In the genomic region with DNA sequence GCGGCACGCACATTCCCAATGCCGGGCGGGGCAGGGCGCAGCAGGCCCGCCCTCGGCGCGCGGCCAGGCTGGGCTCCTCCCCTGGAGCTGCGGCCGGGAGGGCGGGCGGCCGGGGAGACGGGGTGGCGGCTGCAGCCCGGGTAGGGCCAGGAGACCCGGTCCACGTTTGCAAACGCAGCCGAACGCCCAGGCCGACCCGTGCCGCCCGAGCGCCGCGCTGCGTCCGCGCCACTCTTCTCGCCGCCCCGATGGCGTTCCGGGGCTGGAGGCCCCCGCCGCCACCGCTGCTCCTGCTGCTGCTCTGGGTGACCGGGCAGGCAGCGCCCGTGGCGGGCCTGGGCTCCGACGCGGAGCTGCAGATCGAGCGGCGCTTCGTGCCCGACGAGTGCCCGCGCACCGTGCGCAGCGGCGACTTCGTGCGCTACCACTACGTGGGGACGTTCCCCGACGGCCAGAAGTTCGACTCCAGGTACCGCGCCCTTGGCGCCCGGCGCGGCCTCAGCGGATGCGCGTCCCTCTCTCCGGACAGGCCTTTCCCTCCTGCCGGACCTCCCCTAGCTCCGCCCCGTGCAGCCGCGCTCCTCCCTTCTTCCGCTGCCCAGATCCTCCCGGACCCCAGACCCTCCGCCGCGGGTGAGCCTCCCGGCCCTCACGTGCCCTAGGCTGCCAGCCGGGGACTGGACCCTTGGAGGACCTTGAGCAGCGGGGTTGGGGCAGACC, we compare ENCODE assay signal across 9 cellular contexts. TPM values are rescaled to one million over a fixed set of nuclear protein-coding genes. Genes with fewer than 3 reads are reported as not detected.
DNase-seq lines count a peak whose midpoint lies in the region; ATAC-seq and TF ChIP-seq lines count a peak whose summit lies in the region.
"Had no signal": no experiment of that assay in that cellular context is flagged by ENCODE, and none has a peak within 500 bp of the region (broad histone marks: within the 10 kb centered on the region; RNA-seq: fewer than 3 reads in every experiment).

A gene with protein sequence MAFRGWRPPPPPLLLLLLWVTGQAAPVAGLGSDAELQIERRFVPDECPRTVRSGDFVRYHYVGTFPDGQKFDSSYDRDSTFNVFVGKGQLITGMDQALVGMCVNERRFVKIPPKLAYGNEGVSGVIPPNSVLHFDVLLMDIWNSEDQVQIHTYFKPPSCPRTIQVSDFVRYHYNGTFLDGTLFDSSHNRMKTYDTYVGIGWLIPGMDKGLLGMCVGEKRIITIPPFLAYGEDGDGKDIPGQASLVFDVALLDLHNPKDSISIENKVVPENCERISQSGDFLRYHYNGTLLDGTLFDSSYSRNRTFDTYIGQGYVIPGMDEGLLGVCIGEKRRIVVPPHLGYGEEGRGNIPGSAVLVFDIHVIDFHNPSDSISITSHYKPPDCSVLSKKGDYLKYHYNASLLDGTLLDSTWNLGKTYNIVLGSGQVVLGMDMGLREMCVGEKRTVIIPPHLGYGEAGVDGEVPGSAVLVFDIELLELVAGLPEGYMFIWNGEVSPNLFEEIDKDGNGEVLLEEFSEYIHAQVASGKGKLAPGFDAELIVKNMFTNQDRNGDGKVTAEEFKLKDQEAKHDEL (plus strand): TSS at position 115 of the 720 bp plus-strand sequence. CDS start 134 bp downstream, at position 249.

- in situ Hi-C loops in T47D (cut with HindIII; ENCODE audit: low pct_unique_long_range_greater_than_20kb, low sequenced_read_pairs), result no loop called here

- no peaks in the 10 kb centered on the region for H3K36me3 ChIP-seq in iPS DF 6.9 (ENCODE audit: control insufficient read depth, insufficient read depth, low read length)
- H3K36me3 ChIP-seq: BLaER1 had no signal

- no peak within 1 kb of the TSS for H3K27ac ChIP-seq in iPS DF 6.9 (ENCODE audit: low read length)
- H3K27ac ChIP-seq: BLaER1 had no signal

- peak; percentile 86 for ATAC-seq in GM21367 (IDR thresholded peaks at IDR 0.05; ENCODE audit: unreplicated experiment)
- peak; percentile 44 for ATAC-seq in HG03575 (IDR thresholded peaks at IDR 0.05; ENCODE audit: extremely low read depth, insufficient number of reproducible peaks, low FRiP score, unreplicated experiment)

- H3K4me1 ChIP-seq in iPS DF 6.9 (ENCODE audit: control insufficient read depth, insufficient read depth, low read length), result no peaks in the 10 kb centered on the region
- H3K4me1 ChIP-seq: BLaER1 had no signal

- H3K27me3 ChIP-seq in iPS DF 6.9 (ENCODE audit: control insufficient read depth, insufficient read depth, low read length), result peaks cover 3% of the 10 kb centered on the region
- H3K27me3 ChIP-seq: BLaER1 had no signal

- peak within 1 kb of the TSS; percentile 68 for H3K4me3 ChIP-seq in iPS DF 6.9 (ENCODE audit: low read length)
- H3K4me3 ChIP-seq: BLaER1 had no signal

- DNase-seq in NCI-H1417 (lab: John Stamatoyannopoulos, UW) (peak; percentile 48 to 95 (median 84)), NCI-H1417 treated with DMSO at 0.1 percent for 48 hours (lab: John Stamatoyannopoulos, UW) (no peak), T47D (ENCODE audit: low read depth in 1 of 2, low spot score in 1 of 2) (peak; percentile 96 to 97), iPS DF 6.9 (ENCODE audit: low read depth, low spot score) (no peak), putamen (ENCODE audit: low spot score) (peak; percentile 76)

- no peaks in the 10 kb centered on the region for H3K9me3 ChIP-seq in iPS DF 6.9 (ENCODE audit: control insufficient read depth, insufficient read depth, low read length)

- WGBS in iPS DF 6.9 (ENCODE audit: insufficient coverage, insufficient read length), result no CpG with 5 or more reads among the region's 91 CpGs

TF ChIP-seq in PFSK-1, 5 proteins besides CTCF, POLR2A, EP300 and RAD21:
- TF ChIP-seq TAF1 (IDR thresholded peaks at IDR 0.05; ENCODE audit: borderline replicate concordance, insufficient read depth, low read length), result no peak
- peak; percentile 81 for TF ChIP-seq POLR2AphosphoS5 (IDR thresholded peaks at IDR 0.05; ENCODE audit: low read depth, low read length)
- TF ChIP-seq, protein P1, sequence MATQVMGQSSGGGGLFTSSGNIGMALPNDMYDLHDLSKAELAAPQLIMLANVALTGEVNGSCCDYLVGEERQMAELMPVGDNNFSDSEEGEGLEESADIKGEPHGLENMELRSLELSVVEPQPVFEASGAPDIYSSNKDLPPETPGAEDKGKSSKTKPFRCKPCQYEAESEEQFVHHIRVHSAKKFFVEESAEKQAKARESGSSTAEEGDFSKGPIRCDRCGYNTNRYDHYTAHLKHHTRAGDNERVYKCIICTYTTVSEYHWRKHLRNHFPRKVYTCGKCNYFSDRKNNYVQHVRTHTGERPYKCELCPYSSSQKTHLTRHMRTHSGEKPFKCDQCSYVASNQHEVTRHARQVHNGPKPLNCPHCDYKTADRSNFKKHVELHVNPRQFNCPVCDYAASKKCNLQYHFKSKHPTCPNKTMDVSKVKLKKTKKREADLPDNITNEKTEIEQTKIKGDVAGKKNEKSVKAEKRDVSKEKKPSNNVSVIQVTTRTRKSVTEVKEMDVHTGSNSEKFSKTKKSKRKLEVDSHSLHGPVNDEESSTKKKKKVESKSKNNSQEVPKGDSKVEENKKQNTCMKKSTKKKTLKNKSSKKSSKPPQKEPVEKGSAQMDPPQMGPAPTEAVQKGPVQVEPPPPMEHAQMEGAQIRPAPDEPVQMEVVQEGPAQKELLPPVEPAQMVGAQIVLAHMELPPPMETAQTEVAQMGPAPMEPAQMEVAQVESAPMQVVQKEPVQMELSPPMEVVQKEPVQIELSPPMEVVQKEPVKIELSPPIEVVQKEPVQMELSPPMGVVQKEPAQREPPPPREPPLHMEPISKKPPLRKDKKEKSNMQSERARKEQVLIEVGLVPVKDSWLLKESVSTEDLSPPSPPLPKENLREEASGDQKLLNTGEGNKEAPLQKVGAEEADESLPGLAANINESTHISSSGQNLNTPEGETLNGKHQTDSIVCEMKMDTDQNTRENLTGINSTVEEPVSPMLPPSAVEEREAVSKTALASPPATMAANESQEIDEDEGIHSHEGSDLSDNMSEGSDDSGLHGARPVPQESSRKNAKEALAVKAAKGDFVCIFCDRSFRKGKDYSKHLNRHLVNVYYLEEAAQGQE (IDR thresholded peaks at IDR 0.05; ENCODE audit: insufficient read depth in 1 of 2, low read depth in 2 of 2, low read length in 2 of 2), result 0 out of 4 replicates have a peak, but pooled peaks have one; percentile 12 to 26
- peak; percentile 80 for TF ChIP-seq FOXP2 (optimal IDR thresholded peaks at IDR 0.05; ENCODE audit: borderline replicate concordance, extremely low read depth, extremely low read length, insufficient read depth)
- no peak for TF ChIP-seq SIN3A (IDR thresholded peaks at IDR 0.05; ENCODE audit: borderline replicate concordance, insufficient read depth, low read length)

RNA-seq across cellular contexts. Expression of the gene that starts here (rescaled TPM):
- 37.8 TPM for polyA plus RNA-seq in PFSK-1 (2012; ENCODE audit: insufficient read length, low read depth)

Comparison
In these comparisons a context has a peak if more than half of its experiments do, and no peak if none do; other contexts are left out.
1. DNase-seq: peak in NCI-H1417 (3 of 3), T47D (2 of 2) and putamen (single experiment); none in NCI-H1417 treated with DMSO at 0.1 percent for 48 hours (single experiment) and iPS DF 6.9 (single experiment).